10 cellular contexts compared by ENCODE assay signal in the genomic region with DNA sequence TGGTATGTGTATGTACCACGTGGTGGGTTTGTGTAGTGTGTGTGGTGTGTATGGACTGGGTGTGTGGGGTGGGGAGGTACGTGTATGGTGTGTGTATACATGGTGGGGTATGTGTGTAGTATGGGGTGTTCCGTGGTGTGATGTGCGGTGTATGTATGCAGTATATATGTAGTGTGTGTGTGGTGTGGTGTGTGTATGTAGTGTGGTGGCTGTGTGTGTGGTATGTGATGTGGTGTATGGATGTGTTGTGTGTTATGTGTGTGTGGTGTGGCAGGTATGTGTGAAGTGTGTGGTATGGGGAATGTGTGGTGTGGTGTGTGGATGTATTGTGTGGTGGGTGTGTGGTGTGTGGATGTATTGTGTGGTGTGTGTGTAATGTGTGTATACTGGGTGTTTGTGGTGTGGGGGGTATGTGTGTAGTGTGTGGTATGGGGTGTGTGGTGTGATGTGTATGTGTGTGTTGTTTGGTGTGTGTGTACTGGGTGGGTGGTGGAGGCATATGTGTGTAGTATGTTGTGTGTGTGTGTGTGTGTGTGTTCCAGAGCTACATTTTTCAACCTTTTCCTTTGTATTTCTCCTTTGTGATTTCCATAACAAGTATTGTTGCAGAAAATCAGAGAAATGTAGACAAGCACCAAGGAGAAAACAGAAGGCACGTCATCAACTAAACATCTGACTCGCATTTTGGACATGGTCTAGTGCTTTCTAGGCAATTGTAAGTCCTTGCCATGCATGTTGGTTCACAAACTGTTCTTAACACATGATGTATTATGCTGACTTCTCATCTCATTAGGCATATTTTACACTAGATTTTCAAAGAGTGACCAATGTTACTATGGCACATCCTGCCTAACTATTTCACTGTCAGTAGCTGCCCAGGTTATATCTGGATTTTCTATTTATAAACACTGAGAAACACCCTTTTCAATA. TPM values are rescaled to one million over a fixed set of nuclear protein-coding genes. Genes with fewer than 3 reads are reported as not detected.
DNase-seq lines count a peak whose midpoint lies in the region; ATAC-seq, FAIRE-seq and TF ChIP-seq lines count a peak whose summit lies in the region.
"Had no signal": no experiment of that assay in that cellular context is flagged by ENCODE, and none has a peak within 500 bp of the region (broad histone marks: within the 10 kb centered on the region; RNA-seq: fewer than 3 reads in every experiment).

No MANE protein-coding gene starts in this region.

- H3K36me3 ChIP-seq in duodenal mucosa (ENCODE audit: control insufficient read depth in 1 of 2, insufficient read depth in 2 of 2, low read length in 2 of 2) (no peaks in the 10 kb centered on the region), neural progenitor cell (no peaks in the 10 kb centered on the region), HAP-1 (replicated peaks) (no peaks in the 10 kb centered on the region)

- peak overlapping the region; percentile 92 for H3K4me3 Mint-ChIP-seq in activated T-cell treated with anti-CD3 and anti-CD28 coated beads, Interleukin-2, amount 50 U/mL, for 4 hours
- H3K4me3 Mint-ChIP-seq in neural progenitor cell: no peak overlapping the region

- no peaks in the 10 kb centered on the region for H3K9me3 ChIP-seq in duodenal mucosa (ENCODE audit: control insufficient read depth in 1 of 2, low read length in 2 of 2)
- H3K9me3 ChIP-seq in neural progenitor cell (ENCODE audit: low read depth): no peaks in the 10 kb centered on the region
- 0 out of 2 replicates have a peak, but pooled peaks cover 3% of the 10 kb centered on the region for H3K9me3 ChIP-seq in HAP-1

- no peak overlapping the region for H3K27ac Mint-ChIP-seq in neural progenitor cell

- peak; percentile 93 for FAIRE-seq in HTR-8/SVneo (lab: Jason Lieb, UNC)

- in situ Hi-C loops in HAP-1 (cut with MboI; ENCODE audit: low sequenced_read_pairs): no loop called here

- H3F3A ChIP-seq in neural progenitor cell (ENCODE audit: low read depth): no peaks in the 10 kb centered on the region

- H3K27me3 Mint-ChIP-seq in activated T-cell treated with anti-CD3 and anti-CD28 coated beads, Interleukin-2, amount 50 U/mL, for 4 hours (ENCODE audit: low read depth): no peaks in the 10 kb centered on the region
- H3K27me3 Mint-ChIP-seq in neural progenitor cell (ENCODE audit: insufficient read depth, low read depth): peaks cover 2% of the 10 kb centered on the region

- TF ChIP-seq CTCF in neural progenitor cell (IDR thresholded peaks at IDR 0.05): no peak

- no peak for DNase-seq in activated T-cell treated with anti-CD3 and anti-CD28 coated beads, Interleukin-2, amount 50 U/mL, for 4 hours
- DNase-seq in activated T-cell treated with anti-CD3 and anti-CD28 coated beads, Interleukin-2, amount 50 U/mL, for 1 hour: no peak
- DNase-seq in HTR-8/SVneo (ENCODE audit: insufficient read length, low spot score): no peak
- DNase-seq in neural progenitor cell (ENCODE audit: low spot score): no peak
- DNase-seq in NCI-H524 treated with DMSO at 0.1 percent for 48 hours (lab: John Stamatoyannopoulos, UW): no peak
- DNase-seq in HAP-1 (ENCODE audit: low spot score in 2 of 2): no peak

- no peaks in the 10 kb centered on the region for H3K27me3 ChIP-seq in duodenal mucosa (ENCODE audit: control insufficient read depth in 1 of 2, insufficient read depth in 2 of 2, low read length in 2 of 2)
- H3K27me3 ChIP-seq in neural progenitor cell: no peaks in the 10 kb centered on the region
- no peaks in the 10 kb centered on the region for H3K27me3 ChIP-seq in HAP-1 (ENCODE audit: low read depth)

- H3K27ac ChIP-seq in duodenal mucosa (ENCODE audit: low read depth, low read length): no peak overlapping the region
- H3K27ac ChIP-seq in temporal lobe (ENCODE audit: low read depth, low read length): peak overlapping the region; percentile 76
- H3K27ac ChIP-seq in neural progenitor cell: no peak overlapping the region
- H3K27ac ChIP-seq: SK-N-MC had no signal

- peaks cover 93% of the 10 kb centered on the region for H3K4me1 Mint-ChIP-seq in activated T-cell treated with anti-CD3 and anti-CD28 coated beads, Interleukin-2, amount 50 U/mL, for 4 hours (ENCODE audit: low read depth)
- H3K4me1 Mint-ChIP-seq in neural progenitor cell: peaks cover 28% of the 10 kb centered on the region

- H3K9ac ChIP-seq in duodenal mucosa (ENCODE audit: low read depth in 1 of 2, low read length in 2 of 2) (peak overlapping the region in 1 of 2 donors; percentile 4), neural progenitor cell (no peak overlapping the region)

- H3K4me3 ChIP-seq in duodenal mucosa (ENCODE audit: low read depth in 1 of 2, low read length in 2 of 2) (peak overlapping the region; percentile 54 to 68), neural progenitor cell (no peak overlapping the region), HAP-1 (no peak overlapping the region)
- H3K4me3 ChIP-seq: lung, SK-N-MC had no signal

- peak in 1 of 2 donors; percentile 1 for ATAC-seq in activated T-cell treated with anti-CD3 and anti-CD28 coated beads, Interleukin-2, amount 50 U/mL, for 4 hours

- peaks cover 24 to 40% of the 10 kb centered on the region in 2 donors for H3K4me1 ChIP-seq in duodenal mucosa (ENCODE audit: control insufficient read depth in 1 of 2, insufficient read depth in 2 of 2, low read length in 2 of 2)
- H3K4me1 ChIP-seq in neural progenitor cell: peaks cover 18% of the 10 kb centered on the region
- H3K4me1 ChIP-seq in HAP-1: peaks cover 3% of the 10 kb centered on the region

- no peak overlapping the region for H3K4me2 ChIP-seq in neural progenitor cell

- peaks cover 35% of the 10 kb centered on the region for H4K20me1 ChIP-seq in neural progenitor cell (ENCODE audit: low read depth)

- H3K79me2 ChIP-seq in neural progenitor cell (ENCODE audit: low read depth): peaks cover 82% of the 10 kb centered on the region

- H2AFZ ChIP-seq in neural progenitor cell (replicated peaks): no peak overlapping the region

- H3K9me3 Mint-ChIP-seq in activated T-cell treated with anti-CD3 and anti-CD28 coated beads, Interleukin-2, amount 50 U/mL, for 4 hours: peaks cover 8% of the 10 kb centered on the region
- H3K9me3 Mint-ChIP-seq in neural progenitor cell: peaks cover 6% of the 10 kb centered on the region

- H3K36me3 Mint-ChIP-seq in activated T-cell treated with anti-CD3 and anti-CD28 coated beads, Interleukin-2, amount 50 U/mL, for 4 hours (ENCODE audit: insufficient read depth): peaks cover 33% of the 10 kb centered on the region
- H3K36me3 Mint-ChIP-seq in neural progenitor cell: peaks cover 10% of the 10 kb centered on the region

RNA-seq across cellular contexts. Expression of a gene that starts 13.2 kb away (rescaled TPM):
- total RNA-seq in activated T-cell treated with anti-CD3 and anti-CD28 coated beads, Interleukin-2, amount 50 U/mL, for 4 hours: 100 to 1,000 TPM; 248 to 348 (median 344) TPM
- total RNA-seq in temporal lobe (10.6 TPM), neural progenitor cell (ENCODE audit: low replicate concordance) (19.1 and 24.9 TPM in 2 replicates)

Comparison
In these comparisons a context has a peak if more than half of its experiments do, and no peak if none do; other contexts are left out.
1. H3K4me3 ChIP-seq: peak in duodenal mucosa (2 of 2); none in neural progenitor cell (single experiment) and HAP-1 (single experiment).